19 cellular contexts compared by ENCODE assay signal in genomic region chr5:154815684-154816247, GRCh38. TPM values are rescaled to one million over a fixed set of nuclear protein-coding genes. Genes with fewer than 3 reads are reported as not detected.
DNase-seq lines count a peak whose midpoint lies in the region; ATAC-seq, FAIRE-seq and TF ChIP-seq lines count a peak whose summit lies in the region.
"Had no signal": no experiment of that assay in that cellular context is flagged by ENCODE, and none has a peak within 500 bp of the region (broad histone marks: within the 10 kb centered on the region; RNA-seq: fewer than 3 reads in every experiment).

No MANE protein-coding gene starts in this region.

- H3K4me3 Mint-ChIP-seq in activated CD8-positive, alpha-beta memory T cell treated with anti-CD3 and anti-CD28 coated beads, Interleukin-2, amount 10 ng/mL, durations not matched to agents 7 days and 5 days, result no peak overlapping the region
- H3K4me3 Mint-ChIP-seq in activated CD8-positive, alpha-beta T cell treated with anti-CD3 and anti-CD28 coated beads for 36 hours, result no peak overlapping the region

- peaks cover 8 to 11% of the 10 kb centered on the region in 2 donors for H3K4me1 ChIP-seq in kidney (ENCODE audit: control insufficient read depth in 1 of 2, insufficient read depth in 1 of 2, low read depth in 1 of 2, low read length in 2 of 2)
- H3K4me1 ChIP-seq in rectal smooth muscle tissue (ENCODE audit: control insufficient read depth, insufficient read depth, low read length), result peaks cover 2% of the 10 kb centered on the region
- H3K4me1 ChIP-seq: upper lobe of right lung had no signal

- POLR2A ChIA-PET in activated CD8-positive, alpha-beta T cell treated with anti-CD3 and anti-CD28 coated beads for 36 hours (lab: Charles Lee), result no interaction called here

- no peak overlapping the region for H3K9ac ChIP-seq in kidney (ENCODE audit: low read length in 2 of 2)
- peak overlapping the region; percentile 16 for H3K9ac ChIP-seq in rectal smooth muscle tissue (ENCODE audit: low read length)
- H3K9ac ChIP-seq: parathyroid adenoma had no signal

- intact Hi-C loops in activated CD8-positive, alpha-beta T cell treated with anti-CD3 and anti-CD28 coated beads for 36 hours (cut with micrococcal nuclease), result no loop called here
- intact Hi-C loops in kidney (cut with DNase I), result no loop called here

- FAIRE-seq in kidney (lab: Jason Lieb, UNC) (no peak), D721Med (lab: Jason Lieb, UNC) (no peak)
- FAIRE-seq: A549 had no signal

- no peaks in the 10 kb centered on the region for H3K27me3 ChIP-seq in rectal smooth muscle tissue (ENCODE audit: control insufficient read depth, insufficient read depth, low read length)
- H3K27me3 ChIP-seq: left lung, upper lobe of right lung had no signal

- peaks cover 46% of the 10 kb centered on the region for H3K4me1 Mint-ChIP-seq in activated CD8-positive, alpha-beta memory T cell treated with anti-CD3 and anti-CD28 coated beads, Interleukin-2, amount 10 ng/mL, durations not matched to agents 7 days and 5 days
- peaks cover 33% of the 10 kb centered on the region for H3K4me1 Mint-ChIP-seq in activated CD8-positive, alpha-beta T cell treated with anti-CD3 and anti-CD28 coated beads for 36 hours (ENCODE audit: low read depth)

- H3K9me3 Mint-ChIP-seq in activated CD8-positive, alpha-beta memory T cell treated with anti-CD3 and anti-CD28 coated beads, Interleukin-2, amount 10 ng/mL, durations not matched to agents 7 days and 5 days (ENCODE audit: low read depth), result no peaks in the 10 kb centered on the region
- no peaks in the 10 kb centered on the region for H3K9me3 Mint-ChIP-seq in activated CD8-positive, alpha-beta T cell treated with anti-CD3 and anti-CD28 coated beads for 36 hours

- DNase-seq in activated CD8-positive, alpha-beta memory T cell treated with anti-CD3 and anti-CD28 coated beads, Interleukin-2, amount 10 ng/mL, durations not matched to agents 7 days and 5 days, result no peak
- DNase-seq in activated CD8-positive, alpha-beta memory T cell treated with anti-CD3 and anti-CD28 coated beads for 24 hours, result no peak
- DNase-seq in activated CD8-positive, alpha-beta T cell treated with anti-CD3 and anti-CD28 coated beads for 36 hours, result no peak
- DNase-seq in kidney (peak; percentile 2), iPS-NIHi11 (ENCODE audit: low spot score) (no peak), D721Med (ENCODE audit: insufficient read length, low spot score) (no peak)
- DNase-seq: activated CD4-positive, CD25-positive, alpha-beta regulatory T cell treated with anti-CD3 and anti-CD28 coated beads, Interleukin-2, amount 50 U/mL, for 72 hours; anterior cingulate cortex; left lung; NCI-H1105; NCI-H2107; NCI-H524 treated with DMSO at 0.1 percent for 48 hours; upper lobe of right lung had no signal

- no peaks in the 10 kb centered on the region for H3K9me3 ChIP-seq in kidney (ENCODE audit: control insufficient read depth in 1 of 2, low read length in 2 of 2)
- H3K9me3 ChIP-seq: A549, left lung, upper lobe of right lung had no signal

- H3K27ac Mint-ChIP-seq in activated CD8-positive, alpha-beta memory T cell treated with anti-CD3 and anti-CD28 coated beads, Interleukin-2, amount 10 ng/mL, durations not matched to agents 7 days and 5 days, result peak overlapping the region; percentile 40
- peak overlapping the region; percentile 57 for H3K27ac Mint-ChIP-seq in activated CD8-positive, alpha-beta T cell treated with anti-CD3 and anti-CD28 coated beads for 36 hours

- no peak for ATAC-seq in activated CD8-positive, alpha-beta memory T cell treated with anti-CD3 and anti-CD28 coated beads, Interleukin-2, amount 10 ng/mL, durations not matched to agents 7 days and 5 days
- no peak for ATAC-seq in activated CD8-positive, alpha-beta T cell treated with anti-CD3 and anti-CD28 coated beads for 36 hours
- ATAC-seq in GM21723 (IDR thresholded peaks at IDR 0.05; ENCODE audit: unreplicated experiment), result no peak
- ATAC-seq: A549, left lung, Right ventricle myocardium inferior, upper lobe of right lung had no signal

- no peak overlapping the region for H3K4me3 ChIP-seq in kidney (ENCODE audit: low read length in 2 of 2)
- H3K4me3 ChIP-seq in rectal smooth muscle tissue (ENCODE audit: low read length), result no peak overlapping the region
- H3K4me3 ChIP-seq: A549, left lung, upper lobe of right lung had no signal

- H3K27me3 Mint-ChIP-seq in activated CD8-positive, alpha-beta memory T cell treated with anti-CD3 and anti-CD28 coated beads, Interleukin-2, amount 10 ng/mL, durations not matched to agents 7 days and 5 days, result no peaks in the 10 kb centered on the region
- no peaks in the 10 kb centered on the region for H3K27me3 Mint-ChIP-seq in activated CD8-positive, alpha-beta T cell treated with anti-CD3 and anti-CD28 coated beads for 36 hours

- CTCF ChIA-PET in activated CD8-positive, alpha-beta memory T cell treated with anti-CD3 and anti-CD28 coated beads, Interleukin-2, amount 10 ng/mL, durations not matched to agents 7 days and 5 days (lab: Charles Lee), result interaction anchor here (1.5 kb wide), 1 partner anchor 165 kb away, joined by 4 read pairs; no protein-coding TSS in a partner anchor
- CTCF ChIA-PET in activated CD8-positive, alpha-beta T cell treated with anti-CD3 and anti-CD28 coated beads for 36 hours (lab: Charles Lee), result no interaction called here

- peaks cover 43% of the 10 kb centered on the region for H3K36me3 Mint-ChIP-seq in activated CD8-positive, alpha-beta memory T cell treated with anti-CD3 and anti-CD28 coated beads, Interleukin-2, amount 10 ng/mL, durations not matched to agents 7 days and 5 days
- H3K36me3 Mint-ChIP-seq in activated CD8-positive, alpha-beta T cell treated with anti-CD3 and anti-CD28 coated beads for 36 hours (ENCODE audit: low read depth), result peaks cover 62% of the 10 kb centered on the region

- no peak for TF ChIP-seq CTCF in activated CD8-positive, alpha-beta T cell treated with anti-CD3 and anti-CD28 coated beads for 36 hours (IDR thresholded peaks at IDR 0.05)
- TF ChIP-seq CTCF in kidney (IDR thresholded peaks at IDR 0.05; ENCODE audit: borderline replicate concordance, extremely low read depth, insufficient read depth) (no peak), D721Med (IDR thresholded peaks at IDR 0.05; ENCODE audit: insufficient read depth, missing control alignments) (no peak)

- H3K27ac ChIP-seq in kidney (ENCODE audit: low read depth in 2 of 2, low read length in 2 of 2), result no peak overlapping the region
- H3K27ac ChIP-seq in rectal smooth muscle tissue (ENCODE audit: low read depth, low read length), result no peak overlapping the region

- peaks cover 36 to 48% of the 10 kb centered on the region in 2 donors for H3K36me3 ChIP-seq in kidney (ENCODE audit: control insufficient read depth in 1 of 2, insufficient read depth in 2 of 2, low read length in 2 of 2)
- peaks cover 51% of the 10 kb centered on the region for H3K36me3 ChIP-seq in rectal smooth muscle tissue (ENCODE audit: control insufficient read depth, insufficient read depth, low read length)

RNA-seq across cellular contexts. Expression of gene FAXDC2, which starts 34.6 kb away (rescaled TPM):
- total RNA-seq in activated CD8-positive, alpha-beta memory T cell treated with anti-CD3 and anti-CD28 coated beads, Interleukin-2, amount 10 ng/mL, durations not matched to agents 7 days and 5 days, result not detected
- total RNA-seq in activated CD8-positive, alpha-beta T cell treated with anti-CD3 and anti-CD28 coated beads for 36 hours, result not detected
- 14.1 TPM for total RNA-seq in kidney
- 18.3 TPM for polyA plus RNA-seq in kidney (ENCODE audit: insufficient read depth, low read depth, low replicate concordance)
- total RNA-seq: T-helper 1 cell treated with Interleukin-12 subunit alpha and Interleukin-12 subunit beta and Interleukin-4 antibody, amounts not matched to agents 30 ng/mL and 1 ng/mL, for 36 hours had no signal

RNA-seq across cellular contexts. Expression of gene CNOT8, which starts 42.7 kb away (rescaled TPM):
- 10 to 100 TPM; 61.6 to 62.4 TPM for total RNA-seq in activated CD8-positive, alpha-beta memory T cell treated with anti-CD3 and anti-CD28 coated beads, Interleukin-2, amount 10 ng/mL, durations not matched to agents 7 days and 5 days
- total RNA-seq in activated CD8-positive, alpha-beta T cell treated with anti-CD3 and anti-CD28 coated beads for 36 hours, result 10 to 100 TPM; 78.6 to 84.4 TPM
- 40.4 TPM for total RNA-seq in kidney
- 28.4 TPM for polyA plus RNA-seq in kidney (ENCODE audit: insufficient read depth, low read depth, low replicate concordance)

Comparison
In these comparisons a context has a peak if more than half of its experiments do, and no peak if none do; other contexts are left out.
1. RNA of gene FAXDC2, which starts 34.6 kb away (total RNA-seq): 14.1 TPM in kidney (single experiment); not detected in activated CD8-positive, alpha-beta T cell treated with anti-CD3 and anti-CD28 coated beads for 36 hours and not detected in activated CD8-positive, alpha-beta memory T cell treated with anti-CD3 and anti-CD28 coated beads, Interleukin-2, amount 10 ng/mL, durations not matched to agents 7 days and 5 days; every median in the first group is over 10 times any median in the second.